ENCODE assay signal across 13 cellular contexts in genomic region chr13:40980466-40980865, GRCh38. TPM values are rescaled to one million over a fixed set of nuclear protein-coding genes. Genes with fewer than 3 reads are reported as not detected.
A peak's percentile ranks its signal among the peaks of the same experiment; 100 is the strongest.
DNase-seq lines count a peak whose midpoint lies in the region; ATAC-seq, FAIRE-seq and TF ChIP-seq lines count a peak whose summit lies in the region.
"Had no signal": no experiment of that assay in that cellular context is flagged by ENCODE, and none has a peak within 500 bp of the region (broad histone marks: within the 10 kb centered on the region; RNA-seq: fewer than 3 reads in every experiment).

No MANE protein-coding gene starts in this region.

- no peak for TF ChIP-seq CTCF in mesothelial cell of epicardium (IDR thresholded peaks at IDR 0.05; ENCODE audit: unreplicated experiment)

- DNase-seq in GM18507 (ENCODE audit: extremely low spot score, insufficient read length, low read depth) (no peak), mesothelial cell of epicardium (ENCODE audit: low spot score in 2 of 2, unreplicated experiment in 2 of 2) (no peak), HK-2 (ENCODE audit: unreplicated experiment) (no peak)
- DNase-seq: activated effector memory CD4-positive, alpha-beta T cell treated with Interleukin-2 at 50 U/mL for 16 hours; Calu3; H9; NCI-H226 had no signal

- peak overlapping the region; percentile 58 for H3K4me2 ChIP-seq in BLaER1

- H3K9me3 ChIP-seq in BLaER1 = no peaks in the 10 kb centered on the region

- peaks cover 100% of the 10 kb centered on the region for H3K4me1 ChIP-seq in BLaER1

- ATAC-seq in HG02588 (IDR thresholded peaks at IDR 0.05; ENCODE audit: unreplicated experiment) (no peak), GM18907 (IDR thresholded peaks at IDR 0.05; ENCODE audit: unreplicated experiment) (no peak), HG03108 (IDR thresholded peaks at IDR 0.05; ENCODE audit: unreplicated experiment) (no peak)

- H3K27me3 ChIP-seq in BLaER1 = no peaks in the 10 kb centered on the region

- peak; percentile 70 for FAIRE-seq in GM18507 (lab: Jason Lieb, UNC)
- FAIRE-seq: endometrium had no signal

- H3K27me3 Mint-ChIP-seq in activated naive CD8-positive, alpha-beta T cell = no peaks in the 10 kb centered on the region
- no peaks in the 10 kb centered on the region for H3K27me3 Mint-ChIP-seq in mesothelial cell of epicardium (ENCODE audit: low read depth)

- peaks cover 100% of the 10 kb centered on the region for H4K20me1 ChIP-seq in BLaER1

- no peaks in the 10 kb centered on the region for H3K9me3 Mint-ChIP-seq in activated naive CD8-positive, alpha-beta T cell (ENCODE audit: low read depth)
- no peaks in the 10 kb centered on the region for H3K9me3 Mint-ChIP-seq in mesothelial cell of epicardium
- H3K9me3 Mint-ChIP-seq: H9 had no signal

- H3K4me3 Mint-ChIP-seq in activated naive CD8-positive, alpha-beta T cell = peak overlapping the region; percentile 97
- H3K4me3 Mint-ChIP-seq in mesothelial cell of epicardium = no peak overlapping the region
- H3K4me3 Mint-ChIP-seq: H9 had no signal

- H3K9ac ChIP-seq in BLaER1 = no peak overlapping the region

- peak overlapping the region; percentile 48; the same call in 1 of the 2 replicates for H3K27ac ChIP-seq in BLaER1

- H3K27ac Mint-ChIP-seq in activated naive CD8-positive, alpha-beta T cell = peak overlapping the region; percentile 97
- H3K27ac Mint-ChIP-seq in mesothelial cell of epicardium = peak overlapping the region; percentile 58
- H3K27ac Mint-ChIP-seq: H9 had no signal

- H3K4me3 ChIP-seq in BLaER1 = no peak overlapping the region; the same call in 1 of the 2 replicates

- H3K36me3 ChIP-seq in BLaER1 = peaks cover 56% of the 10 kb centered on the region

- peaks cover 78% of the 10 kb centered on the region for H3K4me1 Mint-ChIP-seq in activated naive CD8-positive, alpha-beta T cell (ENCODE audit: low read depth)
- H3K4me1 Mint-ChIP-seq in mesothelial cell of epicardium = peaks cover 37% of the 10 kb centered on the region

- H3K36me3 Mint-ChIP-seq in activated naive CD8-positive, alpha-beta T cell = peaks cover 3% of the 10 kb centered on the region
- no peaks in the 10 kb centered on the region for H3K36me3 Mint-ChIP-seq in mesothelial cell of epicardium

RNA-seq across cellular contexts. Expression of gene ELF1, which starts 38.6 kb away (rescaled TPM):
- 76.9 to 78.0 TPM (median 77.4 TPM) in 3 replicates for total RNA-seq in mesothelial cell of epicardium
